15 cellular contexts compared by ENCODE assay signal in the genomic region with DNA sequence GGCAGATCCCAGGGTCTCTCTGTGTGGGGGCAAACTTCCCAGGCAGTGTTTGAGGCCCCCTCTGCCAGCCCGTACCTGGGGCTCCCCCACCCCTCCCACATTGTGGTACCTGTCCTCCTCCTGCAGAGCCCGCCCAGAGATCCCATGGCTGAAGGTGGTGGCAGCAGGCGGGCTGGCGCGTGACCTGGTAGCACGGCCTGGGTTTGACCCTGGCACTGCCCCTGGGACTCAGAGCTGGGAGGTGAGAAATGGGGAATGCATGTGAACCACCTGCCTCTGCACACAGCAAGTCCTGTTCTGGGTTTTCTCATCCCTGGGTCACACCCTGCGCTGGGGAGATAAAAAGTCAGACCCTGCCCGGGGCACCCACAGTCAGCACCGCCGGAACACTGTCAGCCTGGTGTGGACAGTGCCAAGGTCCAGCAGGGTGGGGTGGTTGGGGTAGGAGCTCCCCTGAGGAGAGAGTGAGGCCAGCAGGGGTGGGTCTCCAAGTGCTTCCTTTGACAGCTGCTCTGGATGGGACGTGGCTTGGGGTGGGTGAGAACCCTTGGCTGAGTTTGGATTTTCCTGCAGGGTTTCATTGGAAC. TPM values are rescaled to one million over a fixed set of nuclear protein-coding genes. Genes with fewer than 3 reads are reported as not detected.
DNase-seq lines count a peak whose midpoint lies in the region; ATAC-seq, FAIRE-seq and TF ChIP-seq lines count a peak whose summit lies in the region.
"Had no signal": no experiment of that assay in that cellular context is flagged by ENCODE, and none has a peak within 500 bp of the region (broad histone marks: within the 10 kb centered on the region; RNA-seq: fewer than 3 reads in every experiment).

No MANE protein-coding gene starts in this region.

- no peak overlapping the region for H3K9ac ChIP-seq in SK-N-MC (ENCODE audit: insufficient read length)
- H3K9ac ChIP-seq in H1 (replicated peaks in 1 of 4; ENCODE audit: extremely low read depth in 1 of 4, low read depth in 3 of 4, low read length in 3 of 4): no peak overlapping the region
- H3K9ac ChIP-seq: parathyroid adenoma had no signal

- no peak overlapping the region for H3K18ac ChIP-seq in H1 (ENCODE audit: extremely low read depth, low read length)

- H2BK120ac ChIP-seq in H1 (replicated peaks; ENCODE audit: low read depth, low read length): no peak overlapping the region

- H3K23ac ChIP-seq in H1 (ENCODE audit: insufficient read length): no peak overlapping the region

- no peaks in the 10 kb centered on the region for H3K36me3 Mint-ChIP-seq in activated CD4-positive, alpha-beta T cell treated with anti-CD3 and anti-CD28 coated beads, Interleukin-2, amount 10 ng/mL, durations not matched to agents 7 days and 5 days (ENCODE audit: low read depth)
- peaks cover 6% of the 10 kb centered on the region for H3K36me3 Mint-ChIP-seq in osteocyte (ENCODE audit: unreplicated experiment)

- H3K9me3 ChIP-seq in SK-N-MC (ENCODE audit: low read depth, low read length) (no peaks in the 10 kb centered on the region), H1 (ENCODE audit: insufficient read depth in 2 of 2, low read depth in 1 of 2, low read length in 1 of 2) (no peaks in the 10 kb centered on the region)
- H3K9me3 ChIP-seq: ascending aorta, thoracic aorta had no signal

- no peak for TF ChIP-seq POLR2A in H1 (IDR thresholded peaks at IDR 0.05; ENCODE audit: control extremely low read depth in 1 of 2, low read depth in 2 of 2, low read length in 2 of 2)

- H3K4me3 ChIP-seq in SK-N-MC (no peak overlapping the region), H1 (ENCODE audit: extremely low read depth in 1 of 4, insufficient read depth in 2 of 4, low read depth in 3 of 4, low read length in 4 of 4) (no peak overlapping the region)
- H3K4me3 ChIP-seq: lung had no signal

- 85% methylated on average over 10 of the region's 11 CpGs; no CpG with 5 or more reads in 1 of the 2 experiments for WGBS in H1 (ENCODE audit: extremely low coverage in 1 of 2, insufficient coverage in 1 of 2, insufficient read length in 1 of 2, insufficient replicate concordance in 2 of 2, low coverage in 1 of 2, low lambda C conversion rate in 2 of 2, missing lambda C conversion rate in 1 of 2), 2 experiments

- H4K91ac ChIP-seq in H1 (replicated peaks; ENCODE audit: insufficient read length, low read length): peak overlapping the region; percentile 19

- H4K20me1 ChIP-seq in H1 (replicated peaks in 1 of 2; ENCODE audit: control insufficient read depth in 1 of 2, insufficient read depth in 2 of 2, low read length in 2 of 2): peaks cover 19 to 47% of the 10 kb centered on the region in 2 experiments

- TF ChIP-seq CTCF in H1 (IDR thresholded peaks at IDR 0.05; ENCODE audit: control extremely low read depth in 1 of 3, insufficient read depth in 1 of 3, low read depth in 1 of 3, low read length in 3 of 3): no peak
- TF ChIP-seq CTCF in osteocyte (IDR thresholded peaks at IDR 0.05): no peak

- H3K14ac ChIP-seq in H1 (ENCODE audit: insufficient read length): no peak overlapping the region

- peaks cover 8% of the 10 kb centered on the region; the same call in 1 of the 2 replicates for H3K36me3 ChIP-seq in SK-N-MC (ENCODE audit: insufficient read depth, low read length)
- peaks cover 0 to 14% (median 2%) of the 10 kb centered on the region in 4 experiments; a peak in 2 of 8 replicates for H3K36me3 ChIP-seq in H1 (ENCODE audit: control insufficient read depth in 2 of 4, insufficient read depth in 4 of 4, low read length in 3 of 4)
- H3K36me3 ChIP-seq: ascending aorta, thoracic aorta had no signal

- H4K8ac ChIP-seq in H1 (ENCODE audit: extremely low read depth, insufficient read depth, low read length): no peak overlapping the region; the same call in 1 of the 2 replicates

- no peak overlapping the region for H4K5ac ChIP-seq in H1 (ENCODE audit: insufficient read length, low read depth, low read length)

- H3K79me1 ChIP-seq in H1 (ENCODE audit: low read depth, low read length): peaks cover 10% of the 10 kb centered on the region

- peak overlapping the region in 1 of 2 experiments; percentile 61; a peak in 1 of 4 replicates for H3K4me2 ChIP-seq in H1 (ENCODE audit: insufficient read depth in 1 of 2, low read depth in 2 of 2, low read length in 2 of 2)

- no peaks in the 10 kb centered on the region for H3K9me3 Mint-ChIP-seq in activated CD4-positive, alpha-beta T cell treated with anti-CD3 and anti-CD28 coated beads, Interleukin-2, amount 10 ng/mL, durations not matched to agents 7 days and 5 days
- no peaks in the 10 kb centered on the region for H3K9me3 Mint-ChIP-seq in osteocyte (ENCODE audit: unreplicated experiment)

- no peak overlapping the region for H2BK20ac ChIP-seq in H1 (ENCODE audit: low read length)

- H2BK15ac ChIP-seq in H1 (ENCODE audit: low read length): no peak overlapping the region; the same call in 1 of the 2 replicates

- H3K4me1 ChIP-seq in H1 (replicated peaks in 1 of 4; ENCODE audit: control insufficient read depth in 3 of 4, insufficient read depth in 4 of 4, low read length in 3 of 4): peaks cover 0 to 28% (median 11%) of the 10 kb centered on the region in 4 experiments; a peak in 6 of 7 replicates
- H3K4me1 ChIP-seq: parathyroid adenoma had no signal

- no peak overlapping the region for H2BK12ac ChIP-seq in H1 (ENCODE audit: low read depth, low read length)

- H3K27me3 Mint-ChIP-seq in activated CD4-positive, alpha-beta T cell treated with anti-CD3 and anti-CD28 coated beads, Interleukin-2, amount 10 ng/mL, durations not matched to agents 7 days and 5 days: peaks cover 21% of the 10 kb centered on the region
- H3K27me3 Mint-ChIP-seq in osteocyte (ENCODE audit: unreplicated experiment): no peaks in the 10 kb centered on the region

- H3K27ac ChIP-seq in SK-N-MC (peak overlapping the region; percentile 50; the same call in 1 of the 2 replicates), H1 (ENCODE audit: low read depth, low read length) (no peak overlapping the region)
- H3K27ac ChIP-seq: ascending aorta, parathyroid adenoma, thoracic aorta had no signal

- H3K23me2 ChIP-seq in H1 (ENCODE audit: low read depth, low read length): peaks cover 8% of the 10 kb centered on the region

- peaks cover 5% of the 10 kb centered on the region for H3K4me1 Mint-ChIP-seq in activated CD4-positive, alpha-beta T cell treated with anti-CD3 and anti-CD28 coated beads, Interleukin-2, amount 10 ng/mL, durations not matched to agents 7 days and 5 days
- H3K4me1 Mint-ChIP-seq in osteocyte (ENCODE audit: unreplicated experiment): peaks cover 14% of the 10 kb centered on the region

- no peak overlapping the region for H3K27ac Mint-ChIP-seq in activated CD4-positive, alpha-beta T cell treated with anti-CD3 and anti-CD28 coated beads, Interleukin-2, amount 10 ng/mL, durations not matched to agents 7 days and 5 days
- H3K27ac Mint-ChIP-seq in osteocyte (ENCODE audit: unreplicated experiment): peak overlapping the region; percentile 11

- no peak for DNase-seq in activated CD4-positive, alpha-beta T cell treated with anti-CD3 and anti-CD28 coated beads, Interleukin-2, amount 10 ng/mL, durations not matched to agents 7 days and 5 days
- no peak for DNase-seq in activated CD4-positive, alpha-beta T cell treated with anti-CD3 and anti-CD28 coated beads for 1 hour
- DNase-seq in SK-N-MC (ENCODE audit: low read depth, low spot score) (no peak), H1 (ENCODE audit: low read depth in 1 of 2, low spot score in 2 of 2) (no peak), osteocyte (ENCODE audit: extremely low spot score, unreplicated experiment) (no peak), GOT3 (lab: John Stamatoyannopoulos, UW) (no peak), KBM-7 (no peak)
- DNase-seq: DMS53, NCI-H1092 had no signal

- ATAC-seq in GM19328 (IDR thresholded peaks at IDR 0.05; ENCODE audit: unreplicated experiment): no peak

- CTCF ChIA-PET in activated CD4-positive, alpha-beta T cell treated with anti-CD3 and anti-CD28 coated beads, Interleukin-2, amount 10 ng/mL, durations not matched to agents 7 days and 5 days (lab: Charles Lee): interaction anchor here (0.8 to 6.0 kb wide), 9 partner anchors 9 to 473 kb away, joined by 3 to 39 read pairs (median 4); a partner anchor contains a TSS
- CTCF ChIA-PET in H1 (lab: Charles Lee; ENCODE audit: partially characterized antibody): interaction anchor here (0.7 to 4.5 kb wide), 15 partner anchors 8 to 370 kb away, joined by 3 to 60 read pairs (median 4); a partner anchor contains a TSS

- no peak for TF ChIP-seq EP300 in H1 (IDR thresholded peaks at IDR 0.05; ENCODE audit: borderline replicate concordance in 1 of 2, low read depth in 2 of 2, low read length in 2 of 2)

- no peaks in the 10 kb centered on the region for H3K79me2 ChIP-seq in H1 (ENCODE audit: control insufficient read depth in 1 of 2, insufficient read depth in 2 of 2, low read length in 2 of 2)
- H3K79me2 ChIP-seq: parathyroid adenoma had no signal

- H3K4ac ChIP-seq in H1 (replicated peaks; ENCODE audit: insufficient read length, low read depth, low read length): no peak overlapping the region

- no peak overlapping the region for H2AK5ac ChIP-seq in H1 (ENCODE audit: low read depth, low read length)

- POLR2A ChIA-PET in activated CD4-positive, alpha-beta T cell treated with anti-CD3 and anti-CD28 coated beads, Interleukin-2, amount 10 ng/mL, durations not matched to agents 7 days and 5 days (lab: Charles Lee): no interaction called here
- POLR2A ChIA-PET in H1 (lab: Charles Lee; ENCODE audit: partially characterized antibody): interaction anchor here (0.6 to 10.9 kb wide), 21 partner anchors 9 to 473 kb away, joined by 3 to 245 read pairs (median 4); a partner anchor contains a TSS

- peaks cover 0 to 17% (median 13%) of the 10 kb centered on the region in 4 experiments; a peak in 5 of 7 replicates for H3K27me3 ChIP-seq in H1 (replicated peaks in 1 of 4; ENCODE audit: control insufficient read depth in 3 of 4, extremely low read depth in 1 of 4, insufficient read depth in 3 of 4, low read length in 3 of 4)

- peak overlapping the region; percentile 36 for H3K4me3 Mint-ChIP-seq in activated CD4-positive, alpha-beta T cell treated with anti-CD3 and anti-CD28 coated beads, Interleukin-2, amount 10 ng/mL, durations not matched to agents 7 days and 5 days
- H3K4me3 Mint-ChIP-seq in osteocyte (ENCODE audit: unreplicated experiment): peak overlapping the region; percentile 66

- H3K56ac ChIP-seq in H1 (replicated peaks; ENCODE audit: insufficient read length, low read depth, low read length): no peak overlapping the region

- TF ChIP-seq RAD21 in H1 (IDR thresholded peaks at IDR 0.05 in 1 of 2, conservative IDR thresholded peaks at IDR 0.05 in 1 of 2; ENCODE audit: low read depth in 2 of 2, low read length in 2 of 2): no peak

- no peak overlapping the region for H2AFZ ChIP-seq in H1 (ENCODE audit: low read length)

- no peak for FAIRE-seq in H1 (lab: Jason Lieb, UNC)

- no peak overlapping the region for H2BK5ac ChIP-seq in H1 (ENCODE audit: low read depth, low read length)

- in situ Hi-C loops in KBM-7 (cut with MboI; ENCODE audit: low pct_unique_long_range_greater_than_20kb, low sequenced_read_pairs): no loop called here

RNA-seq across cellular contexts. Expression of a gene that starts 11.8 kb away (rescaled TPM):
- total RNA-seq in activated CD4-positive, alpha-beta T cell treated with anti-CD3 and anti-CD28 coated beads, Interleukin-2, amount 10 ng/mL, durations not matched to agents 7 days and 5 days: 1 to 10 TPM; 7.4 to 8.3 TPM
- total RNA-seq in H1 (2021; fragmentation: NEBNext Ultra II Directional; extraction: Animal tissue kit (Norgen Biotek cat#: 25700)): 155 and 162 TPM in 2 replicates
- polyA plus RNA-seq in H1 (2011; rRNA removed): 52.3 and 104 TPM in 2 replicates
- 82.7 TPM for polyA plus RNA-seq in H1 (2011; cell fraction: cytosol; rRNA removed)
- 556 TPM for polyA plus RNA-seq in H1 (2011; cell fraction: nucleus; rRNA removed)
- 93.3 to 153 TPM (median 143 TPM) in 4 replicates for polyA plus RNA-seq in H1 (2012, experiment 1 of 2)
- polyA plus RNA-seq in H1 (2012, experiment 2 of 2): 95.8 TPM
- 113 TPM for polyA plus RNA-seq in H1 (2013, experiment 1 of 2)
- polyA plus RNA-seq in H1 (2013, experiment 2 of 2): 84.3 TPM
- 35.4 and 47.0 TPM in 2 replicates for polyA minus RNA-seq in H1 (2011; rRNA and poly(A)+ RNA removed)
- polyA minus RNA-seq in H1 (2011; cell fraction: cytosol; rRNA and poly(A)+ RNA removed): 94.9 TPM
- polyA minus RNA-seq in H1 (2011; cell fraction: nucleus; rRNA and poly(A)+ RNA removed): 130 TPM
- 175 and 191 TPM in 2 replicates for total RNA-seq in osteocyte

RNA-seq across cellular contexts. Expression of a gene that starts 18.5 kb away (rescaled TPM):
- 100 to 1,000 TPM; 237 to 332 TPM for total RNA-seq in activated CD4-positive, alpha-beta T cell treated with anti-CD3 and anti-CD28 coated beads, Interleukin-2, amount 10 ng/mL, durations not matched to agents 7 days and 5 days
- total RNA-seq in H1 (2021; fragmentation: NEBNext Ultra II Directional; extraction: Animal tissue kit (Norgen Biotek cat#: 25700)): 27.7 and 29.3 TPM in 2 replicates
- polyA plus RNA-seq in H1 (2011; rRNA removed): 121 and 123 TPM in 2 replicates
- 83.6 TPM for polyA plus RNA-seq in H1 (2011; cell fraction: cytosol; rRNA removed)
- 56.0 TPM for polyA plus RNA-seq in H1 (2011; cell fraction: nucleus; rRNA removed)
- 15.3 to 54.0 TPM (median 48.7 TPM) in 4 replicates for polyA plus RNA-seq in H1 (2012, experiment 1 of 2)
- 32.5 TPM for polyA plus RNA-seq in H1 (2012, experiment 2 of 2)
- polyA plus RNA-seq in H1 (2013, experiment 1 of 2): 35.2 TPM
- polyA plus RNA-seq in H1 (2013, experiment 2 of 2): 36.8 TPM
- 6.5 and 11.0 TPM in 2 replicates for polyA minus RNA-seq in H1 (2011; rRNA and poly(A)+ RNA removed)
- 18.9 TPM for polyA minus RNA-seq in H1 (2011; cell fraction: cytosol; rRNA and poly(A)+ RNA removed)
- 13.1 TPM for polyA minus RNA-seq in H1 (2011; cell fraction: nucleus; rRNA and poly(A)+ RNA removed)
- total RNA-seq in osteocyte: 29.3 and 30.6 TPM in 2 replicates

RNA-seq across cellular contexts. Expression of a gene that starts 31.9 kb away (rescaled TPM):
- total RNA-seq in activated CD4-positive, alpha-beta T cell treated with anti-CD3 and anti-CD28 coated beads, Interleukin-2, amount 10 ng/mL, durations not matched to agents 7 days and 5 days: under 1 TPM; 0.42 to 0.46 TPM
- 1.2 and 2.8 TPM in 2 replicates for total RNA-seq in H1 (2021; fragmentation: NEBNext Ultra II Directional; extraction: Animal tissue kit (Norgen Biotek cat#: 25700))
- polyA plus RNA-seq in H1 (2011; rRNA removed): 3.5 and 12.8 TPM in 2 replicates
- polyA plus RNA-seq in H1 (2011; cell fraction: cytosol; rRNA removed): 8.3 TPM
- 14.5 TPM for polyA plus RNA-seq in H1 (2011; cell fraction: nucleus; rRNA removed)
- 1.1 to 1.7 TPM (median 1.3 TPM) in 3 of 4 replicates, not detected in the other for polyA plus RNA-seq in H1 (2012, experiment 1 of 2)
- polyA plus RNA-seq in H1 (2012, experiment 2 of 2): 0.43 TPM
- polyA plus RNA-seq in H1 (2013, experiment 1 of 2): 3.8 TPM
- 3.2 TPM for polyA plus RNA-seq in H1 (2013, experiment 2 of 2)
- polyA minus RNA-seq in H1 (2011; rRNA and poly(A)+ RNA removed): not detected in 2 replicates
- polyA minus RNA-seq in H1 (2011; cell fraction: cytosol; rRNA and poly(A)+ RNA removed): 4.5 TPM
- 3.4 TPM for polyA minus RNA-seq in H1 (2011; cell fraction: nucleus; rRNA and poly(A)+ RNA removed)
- total RNA-seq in osteocyte: 75.0 and 79.2 TPM in 2 replicates

RNA-seq across cellular contexts. Expression of a gene that starts 42.4 kb away (rescaled TPM):
- not detected for total RNA-seq in activated CD4-positive, alpha-beta T cell treated with anti-CD3 and anti-CD28 coated beads, Interleukin-2, amount 10 ng/mL, durations not matched to agents 7 days and 5 days
- total RNA-seq in H1 (2021; fragmentation: NEBNext Ultra II Directional; extraction: Animal tissue kit (Norgen Biotek cat#: 25700)): not detected in 2 replicates
- not detected in 2 replicates for polyA plus RNA-seq in H1 (2011; rRNA removed)
- not detected for polyA plus RNA-seq in H1 (2011; cell fraction: cytosol; rRNA removed)
- polyA plus RNA-seq in H1 (2011; cell fraction: nucleus; rRNA removed): not detected
- not detected in 4 replicates for polyA plus RNA-seq in H1 (2012, experiment 1 of 2)
- not detected for polyA plus RNA-seq in H1 (2012, experiment 2 of 2)
- polyA plus RNA-seq in H1 (2013, experiment 1 of 2): 0.02 TPM
- polyA plus RNA-seq in H1 (2013, experiment 2 of 2): not detected
- not detected in 2 replicates for polyA minus RNA-seq in H1 (2011; rRNA and poly(A)+ RNA removed)
- polyA minus RNA-seq in H1 (2011; cell fraction: cytosol; rRNA and poly(A)+ RNA removed): not detected
- 0.40 TPM for polyA minus RNA-seq in H1 (2011; cell fraction: nucleus; rRNA and poly(A)+ RNA removed)
- total RNA-seq in osteocyte: not detected in 2 replicates
- total RNA-seq: ascending aorta had no signal

RNA-seq across cellular contexts. Expression of a gene that starts 49.9 kb away (rescaled TPM):
- total RNA-seq in activated CD4-positive, alpha-beta T cell treated with anti-CD3 and anti-CD28 coated beads, Interleukin-2, amount 10 ng/mL, durations not matched to agents 7 days and 5 days: not detected
- not detected in 2 replicates for total RNA-seq in H1 (2021; fragmentation: NEBNext Ultra II Directional; extraction: Animal tissue kit (Norgen Biotek cat#: 25700))
- polyA plus RNA-seq in H1 (2011; rRNA removed): not detected in 2 replicates
- not detected for polyA plus RNA-seq in H1 (2011; cell fraction: cytosol; rRNA removed)
- polyA plus RNA-seq in H1 (2011; cell fraction: nucleus; rRNA removed): not detected
- 0.30 to 0.90 TPM (median 0.58 TPM) in 4 replicates for polyA plus RNA-seq in H1 (2012, experiment 1 of 2)
- 0.20 TPM for polyA plus RNA-seq in H1 (2012, experiment 2 of 2)
- not detected for polyA plus RNA-seq in H1 (2013, experiment 1 of 2)
- polyA plus RNA-seq in H1 (2013, experiment 2 of 2): not detected
- polyA minus RNA-seq in H1 (2011; rRNA and poly(A)+ RNA removed): not detected in 2 replicates
- polyA minus RNA-seq in H1 (2011; cell fraction: cytosol; rRNA and poly(A)+ RNA removed): not detected
- polyA minus RNA-seq in H1 (2011; cell fraction: nucleus; rRNA and poly(A)+ RNA removed): not detected
- 0.13 TPM in 1 of 2 replicates, not detected in the other for total RNA-seq in osteocyte
- total RNA-seq: ascending aorta, dermis microvascular lymphatic vessel endothelial cell had no signal

Comparison
In these comparisons a context has a peak if more than half of its experiments do, and no peak if none do; other contexts are left out.
1. RNA of a gene that starts 11.8 kb away (total RNA-seq): 175 to 191 TPM in osteocyte and 155 to 162 TPM in H1; 7.4 to 8.3 TPM in activated CD4-positive, alpha-beta T cell treated with anti-CD3 and anti-CD28 coated beads, Interleukin-2, amount 10 ng/mL, durations not matched to agents 7 days and 5 days; every median in the first group is over 10 times any median in the second.
2. RNA of a gene that starts 31.9 kb away (total RNA-seq): 75.0 to 79.2 TPM in osteocyte; 1.2 to 2.8 TPM in H1 and 0.42 to 0.46 TPM in activated CD4-positive, alpha-beta T cell treated with anti-CD3 and anti-CD28 coated beads, Interleukin-2, amount 10 ng/mL, durations not matched to agents 7 days and 5 days; every median in the first group is over 10 times any median in the second.